In genomic region chr1:179025125-179025974, GRCh38 we compare ENCODE assay signal across 8 cellular contexts. TPM values are rescaled to one million over a fixed set of nuclear protein-coding genes. Genes with fewer than 3 reads are reported as not detected.
DNase-seq lines count a peak whose midpoint lies in the region; TF ChIP-seq lines count a peak whose summit lies in the region.

TSS of gene FAM20B (plus strand) at chr1:179025894. CDS start at chr1:179043848, 17,954 bp downstream.

- no peak within 1 kb of the TSS for H2BK20ac ChIP-seq in H9 (ENCODE audit: low read depth, low read length, poor library complexity, severe bottlenecking)

- peaks cover 4% of the 10 kb centered on the region; the same call in 1 of the 2 replicates for H3K27me3 Mint-ChIP-seq in H9 (ENCODE audit: low read depth)
- H3K27me3 Mint-ChIP-seq in nephron (ENCODE audit: low read depth), result no peaks in the 10 kb centered on the region

- H3K9me3 Mint-ChIP-seq in H9, result no peaks in the 10 kb centered on the region
- H3K9me3 Mint-ChIP-seq in nephron, result no peaks in the 10 kb centered on the region

- H2BK120ac ChIP-seq in H9 (ENCODE audit: low read depth, low read length, poor library complexity, severe bottlenecking), result no peak within 1 kb of the TSS

- no peak within 1 kb of the TSS for H4K5ac ChIP-seq in H9 (ENCODE audit: insufficient read length, low read depth, low read length)

- H3K9ac ChIP-seq in H9 (ENCODE audit: extremely low read depth, insufficient read length, low read length), result peak within 1 kb of the TSS; percentile 75

- no peak within 1 kb of the TSS for H2BK15ac ChIP-seq in H9 (ENCODE audit: low read depth, low read length)

- peak within 1 kb of the TSS; percentile 81 to 95 for H3K4me3 Mint-ChIP-seq in H9
- peak within 1 kb of the TSS; percentile 89 to 96 (median 94) for H3K4me3 Mint-ChIP-seq in nephron

- peak within 1 kb of the TSS; percentile 58 for H2AFZ ChIP-seq in H9 (ENCODE audit: low read length)

- H3K27me3 ChIP-seq in H9 (ENCODE audit: insufficient read depth, low read length), result no peaks in the 10 kb centered on the region

- no peaks in the 10 kb centered on the region for H3K9me3 ChIP-seq in H9 (ENCODE audit: control insufficient read depth, low read depth, low read length)

- no peak within 1 kb of the TSS for H4K8ac ChIP-seq in H9 (replicated peaks; ENCODE audit: insufficient read length, low read depth, low read length)

- TF ChIP-seq CTCF in H9 (conservative IDR thresholded peaks at IDR 0.05) (no peak), fibroblast of the aortic adventitia (IDR thresholded peaks at IDR 0.05; ENCODE audit: insufficient read depth, low read length) (no peak), nephron (IDR thresholded peaks at IDR 0.05; ENCODE audit: unreplicated experiment in 3 of 3) (no peak)

- no peak within 1 kb of the TSS for H3T11ph ChIP-seq in H9 (ENCODE audit: low read length)

- no peak within 1 kb of the TSS for H3K27ac ChIP-seq in H9 (ENCODE audit: insufficient read length, low read depth, low read length)

- H3K23ac ChIP-seq in H9 (ENCODE audit: insufficient read length, low read depth, low read length), result no peak within 1 kb of the TSS

- H3K4ac ChIP-seq in H9 (ENCODE audit: low read depth, low read length), result no peak within 1 kb of the TSS

- H4K20me1 ChIP-seq in H9 (ENCODE audit: control insufficient read depth, insufficient read depth, insufficient read length), result no peaks in the 10 kb centered on the region

- no peak within 1 kb of the TSS for H2BK12ac ChIP-seq in H9 (ENCODE audit: insufficient read length, low read depth, low read length)

- no peak within 1 kb of the TSS for H2BK5ac ChIP-seq in H9 (ENCODE audit: insufficient read length, low read length)

- no CpG with 5 or more reads among the region's 58 CpGs for WGBS in H9 (ENCODE audit: extremely low coverage, insufficient read length, low lambda C conversion rate)

- H3K56ac ChIP-seq in H9 (ENCODE audit: insufficient read length, low read depth, low read length), result no peak within 1 kb of the TSS

- peaks cover 5% of the 10 kb centered on the region; the same call in 1 of the 2 replicates for H3K79me2 ChIP-seq in H9 (ENCODE audit: insufficient read depth, low read length)

- peaks cover 11% of the 10 kb centered on the region for H3K23me2 ChIP-seq in H9 (ENCODE audit: insufficient read length, low read depth, low read length, poor library complexity, severe bottlenecking)

- H3K36me3 Mint-ChIP-seq in H9 (ENCODE audit: insufficient read depth in 1 of 3, low read depth in 3 of 3) (no peaks in the 10 kb centered on the region; a peak in 1 of 7 replicates), nephron (ENCODE audit: low read depth) (no peaks in the 10 kb centered on the region)

- peak within 1 kb of the TSS; percentile 82 for H3K4me3 ChIP-seq in fibroblast of the aortic adventitia (ENCODE audit: low read depth, low read length)

- H3K4me1 Mint-ChIP-seq in H9 (peaks cover 39 to 43% of the 10 kb centered on the region in 2 experiments), nephron (peaks cover 44% of the 10 kb centered on the region)

- H3K27ac Mint-ChIP-seq in H9, result peak within 1 kb of the TSS; percentile 50 to 91 (median 88); a peak in 6 of 7 replicates
- H3K27ac Mint-ChIP-seq in nephron, result peak within 1 kb of the TSS; percentile 78 to 93 (median 90)

- H3K14ac ChIP-seq in H9 (ENCODE audit: insufficient read depth, low read length), result peak within 1 kb of the TSS; percentile 82

- peaks cover 7% of the 10 kb centered on the region; the same call in 1 of the 2 replicates for H3K4me1 ChIP-seq in H9 (ENCODE audit: insufficient read depth, low read length)

- H3K79me1 ChIP-seq in H9 (ENCODE audit: insufficient read depth, low read depth, low read length, poor library complexity, severe bottlenecking), result no peaks in the 10 kb centered on the region

- no peak within 1 kb of the TSS for H4K91ac ChIP-seq in H9 (ENCODE audit: insufficient read length, low read depth, low read length)

- peak within 1 kb of the TSS; percentile 81 for H3K4me2 ChIP-seq in H9 (ENCODE audit: insufficient read depth, insufficient read length, low read length)

- H2AK5ac ChIP-seq in H9 (ENCODE audit: insufficient read length, low read length), result no peak within 1 kb of the TSS

- peak; percentile 93 for DNase-seq in EH (ENCODE audit: low read depth)
- DNase-seq in H9, result peak; percentile 96
- DNase-seq in M059J (ENCODE audit: low read depth), result peak; percentile 91
- DNase-seq in SIG-M5 treated with dmso at 0.1 percent for 504 hours (lab: John Stamatoyannopoulos, UW; ENCODE audit: unreplicated experiment), result peak; percentile 93
- DNase-seq in activated gamma-delta T cell (lab: John Stamatoyannopoulos, UW), result peak; percentile 91
- DNase-seq in fibroblast of the aortic adventitia (ENCODE audit: low read depth), result peak; percentile 88
- DNase-seq in stimulated activated naive CD4-positive, alpha-beta T cell treated with Interleukin-2 at 50 U/mL for 16 hours (lab: John Stamatoyannopoulos, UW), result peak; percentile 92

- peak within 1 kb of the TSS; percentile 43 for H3K18ac ChIP-seq in H9 (ENCODE audit: insufficient read length, low read depth, low read length)

RNA-seq across cellular contexts. Expression of gene FAM20B, which starts in this region (rescaled TPM):
- total RNA-seq in H9 (2021), result 32.8 and 35.4 TPM in 2 replicates
- total RNA-seq in M059J (2014; rRNA removed; shearing (Covaris generic)), result 27.9 and 43.0 TPM in 2 replicates
- total RNA-seq in fibroblast of the aortic adventitia (ENCODE audit: low replicate concordance), result 33.9 and 41.5 TPM in 2 replicates
